Comparison of ENCODE assay signal across 25 cellular contexts in the genomic region with DNA sequence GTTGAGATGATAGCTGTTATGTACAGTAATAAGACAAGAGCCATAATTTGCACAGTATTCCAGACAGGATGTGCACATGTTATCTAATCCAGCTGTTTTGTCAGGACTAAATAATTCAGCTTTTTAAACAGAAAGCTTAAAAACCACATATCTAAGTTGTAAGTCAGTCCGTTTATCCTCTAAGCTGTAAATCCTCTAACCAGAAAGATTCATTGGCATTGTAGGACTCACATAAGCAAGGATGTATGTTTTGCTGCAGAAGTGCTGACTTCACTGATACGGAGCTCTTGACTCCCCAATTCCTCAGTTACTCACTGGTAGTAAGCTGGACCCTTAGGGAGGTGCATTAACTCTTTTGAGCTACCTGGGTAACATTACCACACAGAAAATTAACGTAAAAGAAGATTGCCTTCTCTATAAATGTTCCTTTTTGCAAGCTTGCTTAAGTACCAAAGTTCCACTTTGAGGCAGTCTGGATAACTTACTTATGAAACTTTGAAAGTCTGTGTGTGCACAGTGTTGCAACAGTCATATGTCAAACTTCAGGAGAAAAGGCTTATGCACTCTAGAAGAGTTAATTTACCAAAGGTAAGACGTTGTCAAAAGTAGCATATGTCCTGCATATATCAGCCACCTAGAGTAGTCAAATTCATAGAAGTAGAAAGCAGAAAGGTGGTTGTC. TPM values are rescaled to one million over a fixed set of nuclear protein-coding genes. Genes with fewer than 3 reads are reported as not detected.
"Had no signal": no experiment of that assay in that cellular context is flagged by ENCODE, and none has a peak within 500 bp of the region (broad histone marks: within the 10 kb centered on the region; RNA-seq: fewer than 3 reads in every experiment).

No MANE protein-coding gene starts in this region.

- H3K4me2 ChIP-seq: PC-9, SK-N-SH had no signal

- H2AFZ ChIP-seq: PC-9 had no signal

- DNase-seq: activated B cell treated with CpG ODN at 0.5 μM for 24 hours; activated CD4-positive, alpha-beta T cell treated with anti-CD3 and anti-CD28 coated beads for 1 hour; activated CD4-positive, alpha-beta T cell treated with anti-CD3 and anti-CD28 coated beads, Interleukin-2, amount 10 ng/mL, durations not matched to agents 24 days and 14 days; activated CD4-positive, alpha-beta T cell treated with anti-CD3 and anti-CD28 coated beads, Interleukin-2, amount 50 U/mL, for 48 hours; activated CD8-positive, alpha-beta memory T cell treated with anti-CD3 and anti-CD28 coated beads for 24 hours; activated gamma-delta T cell; activated naive CD4-positive, alpha-beta T cell treated with anti-CD3 and anti-CD28 coated beads for 36 hours; activated naive CD8-positive, alpha-beta T cell treated with anti-CD3 and anti-CD28 coated beads for 36 hours; activated T-cell treated with anti-CD3 and anti-CD28 coated beads, Interleukin-2, amount 50 U/mL, for 48 hours; anterior cingulate cortex; caudate nucleus; Kasumi-1; KBM-7; NCI-H1092 treated with DMSO at 0.1 percent for 48 hours; NCI-H1417 treated with DMSO at 0.1 percent for 48 hours; NCI-H1694 treated with DMSO at 0.1 percent for 48 hours; NCI-H2081; NCI-H510A treated with DMSO at 0.1 percent for 48 hours; NCI-H69; PC-9; SK-N-SH had no signal

- H3K9me3 ChIP-seq: breast epithelium, SK-N-SH had no signal

- H3K4me3 ChIP-seq: breast epithelium, PC-9 had no signal

- ATAC-seq: activated T-helper 17 cell treated with anti-CD3 and anti-CD28 coated beads, Interleukin-2, amount 50 U/mL, for 72 hours had no signal

- H3K9ac ChIP-seq: SK-N-SH had no signal

- H3K27ac ChIP-seq: breast epithelium, PC-9 had no signal

- H3K4me1 ChIP-seq: breast epithelium had no signal

- H3K36me3 ChIP-seq: breast epithelium had no signal

RNA-seq across cellular contexts. Expression of a gene that starts 58.3 kb away (rescaled TPM):
- total RNA-seq: activated B cell treated with CpG ODN at 0.5 μM for 24 hours; activated CD4-positive, alpha-beta T cell treated with anti-CD3 and anti-CD28 coated beads, Interleukin-2, amount 10 ng/mL, durations not matched to agents 24 days and 14 days; activated naive CD4-positive, alpha-beta T cell treated with anti-CD3 and anti-CD28 coated beads for 36 hours; activated naive CD8-positive, alpha-beta T cell treated with anti-CD3 and anti-CD28 coated beads for 36 hours; activated T-helper 17 cell treated with anti-CD3 and anti-CD28 coated beads, Interleukin-2, amount 50 U/mL, for 72 hours; breast epithelium; cerebellum; PC-9 had no signal
- polyA plus RNA-seq: adipose tissue had no signal
